In the genomic region with DNA sequence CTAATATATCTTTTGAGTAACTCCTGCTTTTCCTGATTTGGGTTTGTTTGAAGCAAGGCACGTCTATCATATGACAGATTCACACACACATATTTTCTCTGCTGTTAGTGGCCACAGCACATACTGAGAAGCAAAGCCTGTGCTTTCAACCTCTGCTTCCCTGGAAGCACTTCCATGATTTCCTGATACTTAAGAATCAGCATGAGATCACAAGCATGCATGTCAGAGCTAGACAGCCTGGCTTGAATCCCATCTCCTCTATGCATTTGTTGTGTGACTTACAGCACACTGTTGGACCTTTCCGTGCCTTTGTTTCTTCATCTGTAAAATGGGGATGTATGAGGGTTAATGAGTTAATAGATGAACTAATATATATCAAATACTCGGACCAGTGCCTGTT, we compare ENCODE assay signal across 1 cellular context.
TF ChIP-seq lines count a peak whose summit lies in the region.

No MANE protein-coding gene starts in this region.

TF ChIP-seq in WTC11, 78 proteins besides CTCF, POLR2A, EP300 and RAD21 (continued from another document):
- TF ChIP-seq, protein P1, sequence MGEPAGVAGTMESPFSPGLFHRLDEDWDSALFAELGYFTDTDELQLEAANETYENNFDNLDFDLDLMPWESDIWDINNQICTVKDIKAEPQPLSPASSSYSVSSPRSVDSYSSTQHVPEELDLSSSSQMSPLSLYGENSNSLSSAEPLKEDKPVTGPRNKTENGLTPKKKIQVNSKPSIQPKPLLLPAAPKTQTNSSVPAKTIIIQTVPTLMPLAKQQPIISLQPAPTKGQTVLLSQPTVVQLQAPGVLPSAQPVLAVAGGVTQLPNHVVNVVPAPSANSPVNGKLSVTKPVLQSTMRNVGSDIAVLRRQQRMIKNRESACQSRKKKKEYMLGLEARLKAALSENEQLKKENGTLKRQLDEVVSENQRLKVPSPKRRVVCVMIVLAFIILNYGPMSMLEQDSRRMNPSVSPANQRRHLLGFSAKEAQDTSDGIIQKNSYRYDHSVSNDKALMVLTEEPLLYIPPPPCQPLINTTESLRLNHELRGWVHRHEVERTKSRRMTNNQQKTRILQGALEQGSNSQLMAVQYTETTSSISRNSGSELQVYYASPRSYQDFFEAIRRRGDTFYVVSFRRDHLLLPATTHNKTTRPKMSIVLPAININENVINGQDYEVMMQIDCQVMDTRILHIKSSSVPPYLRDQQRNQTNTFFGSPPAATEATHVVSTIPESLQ (CRISPR knock-in tag; IDR thresholded peaks at IDR 0.05): no peak
- TF ChIP-seq, protein P2, sequence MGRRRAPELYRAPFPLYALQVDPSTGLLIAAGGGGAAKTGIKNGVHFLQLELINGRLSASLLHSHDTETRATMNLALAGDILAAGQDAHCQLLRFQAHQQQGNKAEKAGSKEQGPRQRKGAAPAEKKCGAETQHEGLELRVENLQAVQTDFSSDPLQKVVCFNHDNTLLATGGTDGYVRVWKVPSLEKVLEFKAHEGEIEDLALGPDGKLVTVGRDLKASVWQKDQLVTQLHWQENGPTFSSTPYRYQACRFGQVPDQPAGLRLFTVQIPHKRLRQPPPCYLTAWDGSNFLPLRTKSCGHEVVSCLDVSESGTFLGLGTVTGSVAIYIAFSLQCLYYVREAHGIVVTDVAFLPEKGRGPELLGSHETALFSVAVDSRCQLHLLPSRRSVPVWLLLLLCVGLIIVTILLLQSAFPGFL (CRISPR knock-in tag; IDR thresholded peaks at IDR 0.05; ENCODE audit: borderline replicate concordance): no peak
- TF ChIP-seq, protein P3, sequence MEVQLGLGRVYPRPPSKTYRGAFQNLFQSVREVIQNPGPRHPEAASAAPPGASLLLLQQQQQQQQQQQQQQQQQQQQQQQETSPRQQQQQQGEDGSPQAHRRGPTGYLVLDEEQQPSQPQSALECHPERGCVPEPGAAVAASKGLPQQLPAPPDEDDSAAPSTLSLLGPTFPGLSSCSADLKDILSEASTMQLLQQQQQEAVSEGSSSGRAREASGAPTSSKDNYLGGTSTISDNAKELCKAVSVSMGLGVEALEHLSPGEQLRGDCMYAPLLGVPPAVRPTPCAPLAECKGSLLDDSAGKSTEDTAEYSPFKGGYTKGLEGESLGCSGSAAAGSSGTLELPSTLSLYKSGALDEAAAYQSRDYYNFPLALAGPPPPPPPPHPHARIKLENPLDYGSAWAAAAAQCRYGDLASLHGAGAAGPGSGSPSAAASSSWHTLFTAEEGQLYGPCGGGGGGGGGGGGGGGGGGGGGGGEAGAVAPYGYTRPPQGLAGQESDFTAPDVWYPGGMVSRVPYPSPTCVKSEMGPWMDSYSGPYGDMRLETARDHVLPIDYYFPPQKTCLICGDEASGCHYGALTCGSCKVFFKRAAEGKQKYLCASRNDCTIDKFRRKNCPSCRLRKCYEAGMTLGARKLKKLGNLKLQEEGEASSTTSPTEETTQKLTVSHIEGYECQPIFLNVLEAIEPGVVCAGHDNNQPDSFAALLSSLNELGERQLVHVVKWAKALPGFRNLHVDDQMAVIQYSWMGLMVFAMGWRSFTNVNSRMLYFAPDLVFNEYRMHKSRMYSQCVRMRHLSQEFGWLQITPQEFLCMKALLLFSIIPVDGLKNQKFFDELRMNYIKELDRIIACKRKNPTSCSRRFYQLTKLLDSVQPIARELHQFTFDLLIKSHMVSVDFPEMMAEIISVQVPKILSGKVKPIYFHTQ (CRISPR knock-in tag; IDR thresholded peaks at IDR 0.05): no peak
- TF ChIP-seq JAZF1 (CRISPR knock-in tag; IDR thresholded peaks at IDR 0.05) (no peak), OVOL2 (CRISPR knock-in tag; IDR thresholded peaks at IDR 0.05; ENCODE audit: borderline replicate concordance) (no peak)
